Comparison of ENCODE assay signal across 11 cellular contexts in the genomic region with DNA sequence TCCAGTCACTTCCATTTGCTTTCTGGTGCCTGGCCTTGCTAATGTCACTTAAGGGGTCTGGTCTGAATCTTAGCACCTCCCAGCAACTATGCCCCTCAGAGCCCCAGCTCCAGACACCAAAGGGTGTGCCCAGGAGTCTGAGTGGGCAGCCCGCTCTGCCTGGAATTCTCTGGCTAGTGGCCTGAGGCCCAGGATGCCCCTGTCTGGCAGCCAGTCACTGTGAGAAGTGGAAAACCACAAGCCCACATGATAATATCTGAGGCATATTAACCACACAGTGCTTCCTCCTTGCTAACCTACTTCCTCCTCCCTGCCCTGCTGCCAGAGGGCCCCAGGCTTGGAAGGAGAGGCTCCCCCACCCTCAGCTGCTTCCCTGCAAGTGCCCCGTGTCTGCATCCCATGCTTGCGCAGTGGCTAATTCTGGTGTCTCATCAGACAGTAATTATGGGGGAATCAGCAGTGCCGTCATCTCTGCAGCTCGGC. TPM values are rescaled to one million over a fixed set of nuclear protein-coding genes. Genes with fewer than 3 reads are reported as not detected.
A peak's percentile ranks its signal among the peaks of the same experiment; 100 is the strongest.
DNase-seq lines count a peak whose midpoint lies in the region; ATAC-seq and TF ChIP-seq lines count a peak whose summit lies in the region.
"Had no signal": no experiment of that assay in that cellular context is flagged by ENCODE, and none has a peak within 500 bp of the region (broad histone marks: within the 10 kb centered on the region; RNA-seq: fewer than 3 reads in every experiment).

No MANE protein-coding gene starts in this region.

- ATAC-seq in stimulated activated effector memory CD8-positive, alpha-beta T cell treated with anti-CD3 and anti-CD28 coated beads, Interleukin-12 subunit alpha, Interleukin-12 subunit beta, amount 100 ng/mL, for 72 hours, result peak; percentile 70
- ATAC-seq in HG03175 (IDR thresholded peaks at IDR 0.05; ENCODE audit: unreplicated experiment), result no peak

- H3K27me3 Mint-ChIP-seq in activated naive CD4-positive, alpha-beta T cell treated with anti-CD3 and anti-CD28 coated beads for 36 hours (ENCODE audit: low read depth), result peaks cover 74% of the 10 kb centered on the region

- CTCF ChIA-PET in activated naive CD4-positive, alpha-beta T cell treated with anti-CD3 and anti-CD28 coated beads for 36 hours (lab: Charles Lee), result interaction anchor here (1.2 kb wide), 1 partner anchor 34 kb away, joined by 6 read pairs; no protein-coding TSS in a partner anchor

- intact Hi-C loops in activated naive CD4-positive, alpha-beta T cell treated with anti-CD3 and anti-CD28 coated beads for 36 hours (cut with micrococcal nuclease), result no loop called here

- H3K9me3 Mint-ChIP-seq in activated naive CD4-positive, alpha-beta T cell treated with anti-CD3 and anti-CD28 coated beads for 36 hours, result no peaks in the 10 kb centered on the region
- no peaks in the 10 kb centered on the region for H3K9me3 Mint-ChIP-seq in stimulated activated effector memory CD8-positive, alpha-beta T cell treated with anti-CD3 and anti-CD28 coated beads, Interleukin-12 subunit alpha, Interleukin-12 subunit beta, amount 100 ng/mL, for 72 hours

- DNase-seq in activated naive CD4-positive, alpha-beta T cell treated with anti-CD3 and anti-CD28 coated beads for 36 hours, result peak; percentile 26
- no peak for DNase-seq in activated naive CD4-positive, alpha-beta T cell treated with Interleukin-2 at 50 U/mL for 16 hours
- DNase-seq in cerebellum (ENCODE audit: low spot score) (peak; percentile 50), medulla oblongata (ENCODE audit: extremely low spot score) (no peak)
- no peak for DNase-seq in stimulated activated effector memory CD8-positive, alpha-beta T cell treated with anti-CD3 and anti-CD28 coated beads, Interleukin-12 subunit alpha, Interleukin-12 subunit beta, amount 100 ng/mL, for 72 hours (ENCODE audit: low spot score in 2 of 2)
- no peak for DNase-seq in stimulated activated CD4-positive, alpha-beta T cell treated with anti-CD3 and anti-CD28 coated beads, Interleukin-2, amount 100 ng/mL, for 48 hours
- DNase-seq: Caco-2; effector CD4-positive, alpha-beta T cell had no signal

- H3K36me3 Mint-ChIP-seq in activated naive CD4-positive, alpha-beta T cell treated with anti-CD3 and anti-CD28 coated beads for 36 hours (ENCODE audit: low read depth), result no peaks in the 10 kb centered on the region
- H3K36me3 Mint-ChIP-seq in stimulated activated effector memory CD8-positive, alpha-beta T cell treated with anti-CD3 and anti-CD28 coated beads, Interleukin-12 subunit alpha, Interleukin-12 subunit beta, amount 100 ng/mL, for 72 hours, result peaks cover 5% of the 10 kb centered on the region

- H3K4me3 Mint-ChIP-seq in activated naive CD4-positive, alpha-beta T cell treated with anti-CD3 and anti-CD28 coated beads for 36 hours, result no peak overlapping the region
- peak overlapping the region; percentile 49 for H3K4me3 Mint-ChIP-seq in stimulated activated effector memory CD8-positive, alpha-beta T cell treated with anti-CD3 and anti-CD28 coated beads, Interleukin-12 subunit alpha, Interleukin-12 subunit beta, amount 100 ng/mL, for 72 hours

- peaks cover 17% of the 10 kb centered on the region for H3K4me1 Mint-ChIP-seq in activated naive CD4-positive, alpha-beta T cell treated with anti-CD3 and anti-CD28 coated beads for 36 hours (ENCODE audit: low read depth)
- H3K4me1 Mint-ChIP-seq in stimulated activated effector memory CD8-positive, alpha-beta T cell treated with anti-CD3 and anti-CD28 coated beads, Interleukin-12 subunit alpha, Interleukin-12 subunit beta, amount 100 ng/mL, for 72 hours, result peaks cover 39% of the 10 kb centered on the region

- H3K27ac Mint-ChIP-seq in activated naive CD4-positive, alpha-beta T cell treated with anti-CD3 and anti-CD28 coated beads for 36 hours, result no peak overlapping the region
- H3K27ac Mint-ChIP-seq in stimulated activated effector memory CD8-positive, alpha-beta T cell treated with anti-CD3 and anti-CD28 coated beads, Interleukin-12 subunit alpha, Interleukin-12 subunit beta, amount 100 ng/mL, for 72 hours, result peak overlapping the region; percentile 51

TF ChIP-seq in PFSK-1, 5 proteins besides CTCF, POLR2A, EP300 and RAD21:
- TF ChIP-seq POLR2AphosphoS5 (IDR thresholded peaks at IDR 0.05; ENCODE audit: low read depth, low read length) (no peak), FOXP2 (optimal IDR thresholded peaks at IDR 0.05; ENCODE audit: borderline replicate concordance, extremely low read depth, extremely low read length, insufficient read depth) (no peak), SIN3A (IDR thresholded peaks at IDR 0.05; ENCODE audit: borderline replicate concordance, insufficient read depth, low read length) (peak; percentile 32; the same call in 1 of the 2 replicates), TAF1 (IDR thresholded peaks at IDR 0.05; ENCODE audit: borderline replicate concordance, insufficient read depth, low read length) (no peak)
- TF ChIP-seq, protein P1, sequence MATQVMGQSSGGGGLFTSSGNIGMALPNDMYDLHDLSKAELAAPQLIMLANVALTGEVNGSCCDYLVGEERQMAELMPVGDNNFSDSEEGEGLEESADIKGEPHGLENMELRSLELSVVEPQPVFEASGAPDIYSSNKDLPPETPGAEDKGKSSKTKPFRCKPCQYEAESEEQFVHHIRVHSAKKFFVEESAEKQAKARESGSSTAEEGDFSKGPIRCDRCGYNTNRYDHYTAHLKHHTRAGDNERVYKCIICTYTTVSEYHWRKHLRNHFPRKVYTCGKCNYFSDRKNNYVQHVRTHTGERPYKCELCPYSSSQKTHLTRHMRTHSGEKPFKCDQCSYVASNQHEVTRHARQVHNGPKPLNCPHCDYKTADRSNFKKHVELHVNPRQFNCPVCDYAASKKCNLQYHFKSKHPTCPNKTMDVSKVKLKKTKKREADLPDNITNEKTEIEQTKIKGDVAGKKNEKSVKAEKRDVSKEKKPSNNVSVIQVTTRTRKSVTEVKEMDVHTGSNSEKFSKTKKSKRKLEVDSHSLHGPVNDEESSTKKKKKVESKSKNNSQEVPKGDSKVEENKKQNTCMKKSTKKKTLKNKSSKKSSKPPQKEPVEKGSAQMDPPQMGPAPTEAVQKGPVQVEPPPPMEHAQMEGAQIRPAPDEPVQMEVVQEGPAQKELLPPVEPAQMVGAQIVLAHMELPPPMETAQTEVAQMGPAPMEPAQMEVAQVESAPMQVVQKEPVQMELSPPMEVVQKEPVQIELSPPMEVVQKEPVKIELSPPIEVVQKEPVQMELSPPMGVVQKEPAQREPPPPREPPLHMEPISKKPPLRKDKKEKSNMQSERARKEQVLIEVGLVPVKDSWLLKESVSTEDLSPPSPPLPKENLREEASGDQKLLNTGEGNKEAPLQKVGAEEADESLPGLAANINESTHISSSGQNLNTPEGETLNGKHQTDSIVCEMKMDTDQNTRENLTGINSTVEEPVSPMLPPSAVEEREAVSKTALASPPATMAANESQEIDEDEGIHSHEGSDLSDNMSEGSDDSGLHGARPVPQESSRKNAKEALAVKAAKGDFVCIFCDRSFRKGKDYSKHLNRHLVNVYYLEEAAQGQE (IDR thresholded peaks at IDR 0.05; ENCODE audit: insufficient read depth in 1 of 2, low read depth in 2 of 2, low read length in 2 of 2), result no peak

RNA-seq across cellular contexts. Expression of gene SRCIN1, which starts 14.0 kb away (rescaled TPM):
- under 1 TPM; 0.67 to 0.94 TPM for total RNA-seq in activated naive CD4-positive, alpha-beta T cell treated with anti-CD3 and anti-CD28 coated beads for 36 hours
- 9.5 TPM for polyA plus RNA-seq in PFSK-1 (2012; ENCODE audit: insufficient read length, low read depth)
- 34.7 TPM for total RNA-seq in cerebellum
- total RNA-seq: SJSA1 had no signal

Comparison
In these comparisons a context has a peak if more than half of its experiments do, and no peak if none do; other contexts are left out.
1. DNase-seq: peak in activated naive CD4-positive, alpha-beta T cell treated with anti-CD3 and anti-CD28 coated beads for 36 hours (single experiment) and cerebellum (single experiment); none in activated naive CD4-positive, alpha-beta T cell treated with Interleukin-2 at 50 U/mL for 16 hours (single experiment), stimulated activated effector memory CD8-positive, alpha-beta T cell treated with anti-CD3 and anti-CD28 coated beads, Interleukin-12 subunit alpha, Interleukin-12 subunit beta, amount 100 ng/mL, for 72 hours (0 of 2), medulla oblongata (single experiment) and stimulated activated CD4-positive, alpha-beta T cell treated with anti-CD3 and anti-CD28 coated beads, Interleukin-2, amount 100 ng/mL, for 48 hours (0 of 2).
2. RNA of gene SRCIN1, which starts 14.0 kb away (total RNA-seq): 34.7 TPM in cerebellum (single experiment); 0.67 to 0.94 TPM in activated naive CD4-positive, alpha-beta T cell treated with anti-CD3 and anti-CD28 coated beads for 36 hours; every median in the first group is over 10 times any median in the second.